ENCODE assay signal across 9 cellular contexts in genomic region chr1:59994302-59995198, GRCh38.
DNase-seq lines count a peak whose midpoint lies in the region; TF ChIP-seq lines count a peak whose summit lies in the region.
"Had no signal": no experiment of that assay in that cellular context is flagged by ENCODE, and none has a peak within 500 bp of the region (broad histone marks: within the 10 kb centered on the region; RNA-seq: fewer than 3 reads in every experiment).

No MANE protein-coding gene starts in this region.

- peak; percentile 71 to 82 for DNase-seq in SJCRH30
- DNase-seq in fibroblast of mammary gland (ENCODE audit: low read depth): peak; percentile 95
- DNase-seq in myocyte (ENCODE audit: low read depth): peak; percentile 35
- DNase-seq in transverse colon: no peak
- DNase-seq in activated CD8-positive, alpha-beta memory T cell treated with anti-CD3 and anti-CD28 coated beads for 24 hours: no peak
- DNase-seq in caudate nucleus (lab: John Stamatoyannopoulos, UW): no peak
- no peak for DNase-seq in glomerular visceral epithelial cell (ENCODE audit: extremely low spot score)
- no peak for DNase-seq in SK-N-DZ (ENCODE audit: low spot score)

- H3K36me3 ChIP-seq in SJCRH30 (no peaks in the 10 kb centered on the region), transverse colon (no peaks in the 10 kb centered on the region)

- TF ChIP-seq EP300 in transverse colon (IDR thresholded peaks at IDR 0.05; ENCODE audit: low read depth): peak; percentile 41

- no peaks in the 10 kb centered on the region for H3K9me3 ChIP-seq in SJCRH30 (replicated peaks)
- H3K9me3 ChIP-seq in transverse colon: no peaks in the 10 kb centered on the region

- H3K27me3 ChIP-seq in SJCRH30 (no peaks in the 10 kb centered on the region), transverse colon (no peaks in the 10 kb centered on the region)

- H3K27ac ChIP-seq in SJCRH30 (peak overlapping the region; percentile 69), transverse colon (no peak overlapping the region), caudate nucleus (ENCODE audit: low read depth, low read length) (no peak overlapping the region)

- H3K4me1 ChIP-seq in SJCRH30 (peaks cover 34% of the 10 kb centered on the region), transverse colon (no peaks in the 10 kb centered on the region)

- H3K4me3 ChIP-seq in SJCRH30: no peak overlapping the region
- H3K4me3 ChIP-seq in fibroblast of mammary gland (ENCODE audit: control insufficient read depth, low read depth, low read length): no peak overlapping the region
- no peak overlapping the region for H3K4me3 ChIP-seq in transverse colon
- H3K4me3 ChIP-seq: lung had no signal

- TF ChIP-seq CTCF in fibroblast of mammary gland (conservative IDR thresholded peaks at IDR 0.05; ENCODE audit: control insufficient read depth, insufficient read depth, low read depth, low read length) (no peak), transverse colon (IDR thresholded peaks at IDR 0.05) (no peak)

- intact Hi-C loops in transverse colon (cut with DNase I; ENCODE audit: low total_unique reads): no loop called here

- in situ Hi-C loops in transverse colon (cut with MboI; ENCODE audit: low pct_ligation_motif_present in 1 of 4, low pct_unique_long_range_greater_than_20kb in 1 of 4, low sequenced_read_pairs in 3 of 4): loop anchor here in 3 of 4 donors (25.0 kb wide), 3 partner anchors 768 to 1868 kb away; no protein-coding TSS in a partner anchor

- TF ChIP-seq POLR2A in transverse colon (IDR thresholded peaks at IDR 0.05): no peak

- WGBS in transverse colon (ENCODE audit: low coverage in 1 of 2), 2 donors: 65 to 85% methylated on average over 4 of the region's 4 CpGs

Comparison
In these comparisons a context has a peak if more than half of its experiments do, and no peak if none do; other contexts are left out.
1. DNase-seq: peak in SJCRH30 (2 of 2), fibroblast of mammary gland (single experiment) and myocyte (single experiment); none in transverse colon (single experiment), activated CD8-positive, alpha-beta memory T cell treated with anti-CD3 and anti-CD28 coated beads for 24 hours (single experiment), caudate nucleus (0 of 61), glomerular visceral epithelial cell (single experiment) and SK-N-DZ (single experiment).